ENCODE assay signal across 18 cellular contexts in the genomic region with DNA sequence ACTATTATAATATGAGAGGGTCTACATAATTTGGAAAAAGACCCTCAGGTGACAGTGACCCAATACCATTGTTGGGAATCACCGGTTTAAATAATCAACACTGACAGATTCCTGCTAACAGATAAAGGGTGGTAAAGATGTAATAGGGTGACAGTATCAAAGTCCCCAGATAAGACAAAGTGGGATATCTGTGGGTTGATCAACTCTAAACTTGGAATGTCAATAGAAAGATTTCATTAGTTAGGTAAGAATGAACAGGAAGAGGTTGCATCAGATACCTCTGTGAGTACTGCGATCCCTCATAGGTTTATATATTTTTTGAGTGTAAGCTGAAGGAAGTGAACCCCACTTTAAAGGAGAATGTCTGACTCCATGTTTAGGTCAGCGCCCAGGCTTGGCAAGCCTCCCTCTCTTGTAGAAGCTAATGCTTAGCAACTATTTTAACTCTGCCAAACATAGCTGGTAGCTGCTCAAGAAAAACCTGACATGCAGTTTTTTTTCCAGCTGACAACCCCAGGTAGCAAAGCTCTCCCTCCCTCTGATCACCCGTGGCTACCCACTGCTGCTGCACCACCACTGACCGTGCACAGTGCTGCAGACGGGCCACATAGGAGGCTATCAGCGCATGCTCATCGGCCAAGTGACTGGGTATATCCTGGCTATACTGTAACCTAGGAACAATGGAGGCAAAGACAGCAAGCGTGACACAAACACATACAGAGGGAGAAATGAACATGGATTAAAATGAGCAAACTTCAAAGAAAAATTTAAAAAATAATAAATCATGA.
DNase-seq lines count a peak whose midpoint lies in the region; ATAC-seq lines count a peak whose summit lies in the region.
"Had no signal": no experiment of that assay in that cellular context is flagged by ENCODE, and none has a peak within 500 bp of the region (broad histone marks: within the 10 kb centered on the region; RNA-seq: fewer than 3 reads in every experiment).

No MANE protein-coding gene starts in this region.

- H3K4me3 ChIP-seq in trophoblast cell (ENCODE audit: low read depth, low read length), result peak overlapping the region; percentile 31
- H3K4me3 ChIP-seq: GM23338 had no signal

- H3K79me2 ChIP-seq in trophoblast cell (ENCODE audit: control insufficient read depth, insufficient read depth, low read length, poor library complexity), result no peaks in the 10 kb centered on the region

- no CpG with 5 or more reads among the region's 9 CpGs for WGBS in trophoblast cell (ENCODE audit: extremely low coverage, insufficient coverage, insufficient read length)

- peaks cover 2 to 5% of the 10 kb centered on the region in 2 donors for H3K9me3 Mint-ChIP-seq in activated naive CD4-positive, alpha-beta T cell treated with anti-CD3 and anti-CD28 coated beads, Interleukin-2, amount 50 U/mL, for 72 hours
- H3K9me3 Mint-ChIP-seq: CD8-positive, alpha-beta T cell; GM23338 had no signal

- no peaks in the 10 kb centered on the region for H3K27me3 ChIP-seq in trophoblast cell (ENCODE audit: insufficient read depth, low read length)
- H3K27me3 ChIP-seq: BE2C had no signal

- H2BK12ac ChIP-seq in trophoblast cell (ENCODE audit: low read length), result no peak overlapping the region

- peak overlapping the region; percentile 58 to 99 for H3K27ac Mint-ChIP-seq in activated naive CD4-positive, alpha-beta T cell treated with anti-CD3 and anti-CD28 coated beads, Interleukin-2, amount 50 U/mL, for 72 hours
- H3K27ac Mint-ChIP-seq: CD8-positive, alpha-beta T cell; GM23338 had no signal

- no peaks in the 10 kb centered on the region for H3K79me1 ChIP-seq in trophoblast cell (ENCODE audit: low read length)

- no peak for ATAC-seq in activated naive CD4-positive, alpha-beta T cell treated with anti-CD3 and anti-CD28 coated beads, Interleukin-2, amount 50 U/mL, for 72 hours
- ATAC-seq: CD8-positive, alpha-beta T cell; GM23338; PC-3 had no signal

- H3K36me3 Mint-ChIP-seq in activated naive CD4-positive, alpha-beta T cell treated with anti-CD3 and anti-CD28 coated beads, Interleukin-2, amount 50 U/mL, for 72 hours, result peaks cover 5 to 22% of the 10 kb centered on the region in 2 donors

- H3K9me3 ChIP-seq in trophoblast cell (ENCODE audit: insufficient read depth, low read depth, low read length), result no peaks in the 10 kb centered on the region
- H3K9me3 ChIP-seq: BE2C had no signal

- H2AFZ ChIP-seq in trophoblast cell (ENCODE audit: insufficient read depth, low read length, poor library complexity), result no peak overlapping the region
- H2AFZ ChIP-seq: GM23338 had no signal

- no peak overlapping the region for H4K12ac ChIP-seq in trophoblast cell (ENCODE audit: low read depth, low read length)

- H3K4me1 ChIP-seq in trophoblast cell (ENCODE audit: control insufficient read depth in 1 of 2, insufficient read depth in 2 of 2, low read length in 2 of 2), result no peaks in the 10 kb centered on the region
- H3K4me1 ChIP-seq: BE2C had no signal

- no peak overlapping the region for H3K4me2 ChIP-seq in trophoblast cell (ENCODE audit: low read length)
- H3K4me2 ChIP-seq: GM23338 had no signal

- H3K14ac ChIP-seq in trophoblast cell (ENCODE audit: low read length), result no peak overlapping the region

- H4K8ac ChIP-seq in trophoblast cell (ENCODE audit: low read depth, low read length), result no peak overlapping the region

- H3K18ac ChIP-seq in trophoblast cell (ENCODE audit: low read length), result no peak overlapping the region

- H3K23ac ChIP-seq in trophoblast cell (ENCODE audit: low read length), result peak overlapping the region; percentile 20

- no peak overlapping the region for H4K91ac ChIP-seq in trophoblast cell (ENCODE audit: low read depth, low read length)

- H3K9ac ChIP-seq in trophoblast cell (ENCODE audit: low read length), result no peak overlapping the region

- H2AK5ac ChIP-seq in trophoblast cell (ENCODE audit: low read length), result no peak overlapping the region

- H3K27ac ChIP-seq in trophoblast cell (ENCODE audit: low read depth, low read length), result no peak overlapping the region

- no peak for DNase-seq in activated naive CD4-positive, alpha-beta T cell treated with anti-CD3 and anti-CD28 coated beads, Interleukin-2, amount 50 U/mL, for 72 hours (ENCODE audit: low spot score in 2 of 2)
- no peak for DNase-seq in activated naive CD4-positive, alpha-beta T cell treated with anti-CD3 and anti-CD28 coated beads, Interleukin-2, amount 50 U/mL, for 16 hours
- DNase-seq in NCI-H226 (peak; percentile 20), astrocyte of the hippocampus (ENCODE audit: low read depth, low spot score) (peak; percentile 7), trophoblast cell (no peak), NCI-H526 (lab: John Stamatoyannopoulos, UW) (no peak), AG20443 (ENCODE audit: low spot score) (no peak)
- DNase-seq: BE2C; CD8-positive, alpha-beta T cell; DND-41; GDM1; KBM-7; NCI-H1048; NCI-H146; NCI-H2081 treated with DMSO at 0.1 percent for 48 hours; NCI-H345; PC-3 had no signal

- no peaks in the 10 kb centered on the region for H3K36me3 ChIP-seq in trophoblast cell (ENCODE audit: control insufficient read depth in 1 of 2, insufficient read depth in 2 of 2, low read length in 2 of 2)
- H3K36me3 ChIP-seq: BE2C had no signal

- no peak overlapping the region for H3K4ac ChIP-seq in trophoblast cell (ENCODE audit: low read depth, low read length)

- H2BK120ac ChIP-seq in trophoblast cell (ENCODE audit: insufficient read depth, low read length, poor library complexity), result no peak overlapping the region

- no peak overlapping the region for H2BK5ac ChIP-seq in trophoblast cell (ENCODE audit: low read depth, low read length, poor library complexity)

Comparison
In these comparisons a context has a peak if more than half of its experiments do, and no peak if none do; other contexts are left out.
1. DNase-seq: peak in NCI-H226 (single experiment) and astrocyte of the hippocampus (single experiment); none in activated naive CD4-positive, alpha-beta T cell treated with anti-CD3 and anti-CD28 coated beads, Interleukin-2, amount 50 U/mL, for 72 hours (0 of 2), activated naive CD4-positive, alpha-beta T cell treated with anti-CD3 and anti-CD28 coated beads, Interleukin-2, amount 50 U/mL, for 16 hours (single experiment), trophoblast cell (0 of 2), NCI-H526 (0 of 2) and AG20443 (single experiment).